8 cellular contexts compared by ENCODE assay signal in genomic region chr20:52103911-52104545, GRCh38.
A peak's percentile ranks its signal among the peaks of the same experiment; 100 is the strongest.
DNase-seq lines count a peak whose midpoint lies in the region; ATAC-seq and TF ChIP-seq lines count a peak whose summit lies in the region.

No MANE protein-coding gene starts in this region.

- peak overlapping the region; percentile 43; the same call in 1 of the 2 replicates for H3K27ac ChIP-seq in DND-41 (ENCODE audit: low read length)

- POLR2A ChIA-PET in naive thymus-derived CD8-positive, alpha-beta T cell (lab: Charles Lee): no interaction called here

- peak overlapping the region; percentile 54 for H2AFZ ChIP-seq in DND-41 (ENCODE audit: low read depth, low read length)

- peak overlapping the region; percentile 70 for H3K27ac Mint-ChIP-seq in dendritic cell treated with granulocyte-macrophage colony-stimulating factor and Interleukin-4, amounts not matched to agents 40 ng/mL and 50 ng/mL, for 4 days
- H3K27ac Mint-ChIP-seq in naive thymus-derived CD8-positive, alpha-beta T cell: peak overlapping the region in 1 of 10 donors; percentile 24

- no peaks in the 10 kb centered on the region for H3K9me3 ChIP-seq in DND-41 (ENCODE audit: insufficient read depth, low read length, severe bottlenecking)

- DNase-seq in DND-41: peak; percentile 81
- DNase-seq in NB4 (ENCODE audit: low read depth): peak; percentile 90
- DNase-seq in naive thymus-derived CD8-positive, alpha-beta T cell: peak in 1 of 10 donors; percentile 6

- H3K4me2 ChIP-seq in DND-41 (ENCODE audit: insufficient read depth, low read length): peak overlapping the region; percentile 52

- peak overlapping the region; percentile 7; the same call in 1 of the 2 replicates for H3K9ac ChIP-seq in DND-41 (ENCODE audit: low read depth, low read length)

- intact Hi-C loops in dendritic cell treated with granulocyte-macrophage colony-stimulating factor and Interleukin-4, amounts not matched to agents 40 ng/mL and 50 ng/mL, for 4 days (cut with micrococcal nuclease): no loop called here

- TF ChIP-seq POLR2A in NB4 (IDR thresholded peaks at IDR 0.05; ENCODE audit: extremely low read depth, insufficient read length): no peak

- ATAC-seq in DND-41 (ENCODE audit: insufficient read depth, low read depth) (peak; percentile 90), GM19452 (IDR thresholded peaks at IDR 0.05; ENCODE audit: unreplicated experiment) (no peak), GM18870 (IDR thresholded peaks at IDR 0.05; ENCODE audit: unreplicated experiment) (no peak), GM19351 (IDR thresholded peaks at IDR 0.05; ENCODE audit: unreplicated experiment) (no peak), GM21619 (IDR thresholded peaks at IDR 0.05; ENCODE audit: unreplicated experiment) (no peak)
- peak; percentile 20 to 57 for ATAC-seq in naive thymus-derived CD8-positive, alpha-beta T cell

- H3K36me3 Mint-ChIP-seq in dendritic cell treated with granulocyte-macrophage colony-stimulating factor and Interleukin-4, amounts not matched to agents 40 ng/mL and 50 ng/mL, for 4 days (ENCODE audit: low read depth): no peaks in the 10 kb centered on the region
- peaks cover 0 to 7% (median 5%) of the 10 kb centered on the region in 3 donors for H3K36me3 Mint-ChIP-seq in naive thymus-derived CD8-positive, alpha-beta T cell

- peaks cover 38% of the 10 kb centered on the region for H3K4me1 Mint-ChIP-seq in dendritic cell treated with granulocyte-macrophage colony-stimulating factor and Interleukin-4, amounts not matched to agents 40 ng/mL and 50 ng/mL, for 4 days (ENCODE audit: low read depth)
- H3K4me1 Mint-ChIP-seq in naive thymus-derived CD8-positive, alpha-beta T cell: peaks cover 10 to 30% (median 25%) of the 10 kb centered on the region in 4 donors

- no peaks in the 10 kb centered on the region for H3K27me3 ChIP-seq in DND-41 (ENCODE audit: insufficient read depth, low read length, poor library complexity)

- no peaks in the 10 kb centered on the region for H3K36me3 ChIP-seq in DND-41 (ENCODE audit: insufficient read depth, low read length)

- H3K4me3 Mint-ChIP-seq in dendritic cell treated with granulocyte-macrophage colony-stimulating factor and Interleukin-4, amounts not matched to agents 40 ng/mL and 50 ng/mL, for 4 days: peak overlapping the region; percentile 71
- H3K4me3 Mint-ChIP-seq in naive thymus-derived CD8-positive, alpha-beta T cell: peak overlapping the region; percentile 65 to 86 (median 82)

- peaks cover 46% of the 10 kb centered on the region for H3K27me3 Mint-ChIP-seq in dendritic cell treated with granulocyte-macrophage colony-stimulating factor and Interleukin-4, amounts not matched to agents 40 ng/mL and 50 ng/mL, for 4 days
- H3K27me3 Mint-ChIP-seq in naive thymus-derived CD8-positive, alpha-beta T cell: peaks cover 16 to 35% (median 30%) of the 10 kb centered on the region in 5 donors

- H4K20me1 ChIP-seq in DND-41 (ENCODE audit: insufficient read depth, low read length): no peaks in the 10 kb centered on the region

- H3K79me2 ChIP-seq in DND-41 (ENCODE audit: insufficient read depth, low read length): no peaks in the 10 kb centered on the region

- peaks cover 19% of the 10 kb centered on the region for H3K4me1 ChIP-seq in DND-41 (ENCODE audit: insufficient read depth, low read length)

- no peaks in the 10 kb centered on the region for H3K9me3 Mint-ChIP-seq in dendritic cell treated with granulocyte-macrophage colony-stimulating factor and Interleukin-4, amounts not matched to agents 40 ng/mL and 50 ng/mL, for 4 days
- peaks cover 0 to 2% (median 0%) of the 10 kb centered on the region in 9 donors for H3K9me3 Mint-ChIP-seq in naive thymus-derived CD8-positive, alpha-beta T cell

- TF ChIP-seq CTCF in DND-41 (IDR thresholded peaks at IDR 0.05; ENCODE audit: borderline replicate concordance, extremely low read depth, low read length, poor library complexity, severe bottlenecking): no peak
- no peak for TF ChIP-seq CTCF in NB4 (IDR thresholded peaks at IDR 0.05; ENCODE audit: low read depth, low read length)

- H3K4me3 ChIP-seq in DND-41 (ENCODE audit: low read depth in 1 of 2, low read length in 2 of 2): peak overlapping the region in 1 of 2 experiments; percentile 22; a peak in 2 of 4 replicates
- no peak overlapping the region for H3K4me3 ChIP-seq in NB4 (ENCODE audit: low read depth, low read length)

Comparison
In these comparisons a context has a peak if more than half of its experiments do, and no peak if none do; other contexts are left out.
1. ATAC-seq: peak in DND-41 (single experiment) and naive thymus-derived CD8-positive, alpha-beta T cell (2 of 2); none in GM19452 (single experiment), GM18870 (single experiment), GM19351 (single experiment) and GM21619 (single experiment).